Comparison of ENCODE assay signal across 10 cellular contexts in the genomic region with DNA sequence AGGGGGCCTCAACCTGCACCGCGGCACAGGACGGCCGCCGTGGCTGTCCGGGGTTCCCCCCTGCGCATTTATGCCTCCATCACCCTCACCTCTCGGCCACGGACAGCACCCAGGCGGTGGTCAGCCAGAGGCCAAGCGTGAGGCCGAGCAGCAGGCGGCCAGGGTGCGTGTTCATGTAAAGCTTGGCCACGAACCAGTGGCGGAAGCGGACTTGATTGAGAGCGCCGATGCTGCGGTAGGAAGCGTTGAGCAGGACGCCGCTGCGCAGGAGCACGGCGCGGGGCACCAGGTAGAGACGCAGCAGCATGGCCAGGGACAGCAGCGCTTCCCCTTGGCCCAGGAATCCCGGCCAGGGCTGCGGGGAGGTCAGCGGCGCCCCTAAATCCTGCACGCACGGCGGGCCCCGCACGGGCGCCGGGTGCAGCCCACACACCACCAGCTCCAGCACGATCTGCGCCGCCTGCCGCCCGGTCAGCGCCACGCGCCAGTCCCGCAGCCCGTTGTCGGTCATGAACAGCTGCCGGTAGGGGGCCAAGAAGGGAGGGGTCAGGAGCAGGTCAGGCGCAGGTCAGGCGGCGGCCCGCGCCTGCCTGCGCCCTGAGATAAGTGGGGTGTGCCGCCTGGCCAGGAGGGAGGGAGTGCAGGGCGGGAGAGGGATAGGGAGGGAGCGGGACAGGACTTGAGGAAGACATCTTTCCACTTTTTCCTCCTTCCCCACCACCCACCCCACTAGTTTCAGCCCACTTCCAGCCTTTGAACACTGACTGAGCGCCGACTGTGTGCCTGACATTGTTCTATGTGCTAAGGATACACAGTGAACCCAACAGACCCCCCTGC. TPM values are rescaled to one million over a fixed set of nuclear protein-coding genes. Genes with fewer than 3 reads are reported as not detected.
DNase-seq lines count a peak whose midpoint lies in the region; ATAC-seq and TF ChIP-seq lines count a peak whose summit lies in the region.
"Had no signal": no experiment of that assay in that cellular context is flagged by ENCODE, and none has a peak within 500 bp of the region (broad histone marks: within the 10 kb centered on the region; RNA-seq: fewer than 3 reads in every experiment).

No MANE protein-coding gene starts in this region.

- POLR2A ChIA-PET in BJ (lab: Charles Lee), result no interaction called here
- POLR2A ChIA-PET in activated CD4-positive, alpha-beta T cell treated with anti-CD3 and anti-CD28 coated beads for 36 hours (lab: Charles Lee), result no interaction called here

- H3K27ac Mint-ChIP-seq in activated T-helper 2 cell treated with anti-CD3 and anti-CD28 coated beads, Interferon-gamma antibody, Interleukin-2, Interleukin-4, amounts not matched to agents 10 μg/mL and 5 μg/mL and 100 μg/mL, durations not matched to agents 14 hours and 24 hours and 36 hours, result no peak overlapping the region
- no peak overlapping the region for H3K27ac Mint-ChIP-seq in activated CD4-positive, alpha-beta T cell treated with anti-CD3 and anti-CD28 coated beads for 36 hours

- ATAC-seq in Right ventricle myocardium superior (ENCODE audit: poor library complexity) (peak; percentile 93), HG02571 (IDR thresholded peaks at IDR 0.05; ENCODE audit: unreplicated experiment) (no peak)
- no peak for ATAC-seq in activated CD4-positive, alpha-beta T cell treated with anti-CD3 and anti-CD28 coated beads for 36 hours

- DNase-seq in BJ (ENCODE audit: low read depth), result no peak
- DNase-seq in Right ventricle myocardium superior, result peak; percentile 81
- peak in 35 of 56 donors; percentile 4 to 68 (median 30) for DNase-seq in nucleus accumbens (lab: John Stamatoyannopoulos, UW)
- DNase-seq in activated T-helper 2 cell treated with anti-CD3 and anti-CD28 coated beads, Interferon-gamma antibody, Interleukin-2, Interleukin-4, amounts not matched to agents 10 μg/mL and 5 μg/mL and 100 μg/mL, durations not matched to agents 14 hours and 24 hours and 36 hours (ENCODE audit: low spot score), result no peak
- no peak for DNase-seq in activated CD4-positive, alpha-beta T cell treated with anti-CD3 and anti-CD28 coated beads for 36 hours
- no peak for DNase-seq in NCI-H2107 (lab: John Stamatoyannopoulos, UW)
- DNase-seq: activated CD4-positive, alpha-beta T cell treated with anti-CD3 and anti-CD28 coated beads, Interleukin-2, amount 10 ng/mL, durations not matched to agents 24 days and 14 days had no signal

- no peak overlapping the region for H3K4me3 Mint-ChIP-seq in activated T-helper 2 cell treated with anti-CD3 and anti-CD28 coated beads, Interferon-gamma antibody, Interleukin-2, Interleukin-4, amounts not matched to agents 10 μg/mL and 5 μg/mL and 100 μg/mL, durations not matched to agents 14 hours and 24 hours and 36 hours (ENCODE audit: low read depth)
- H3K4me3 Mint-ChIP-seq in activated CD4-positive, alpha-beta T cell treated with anti-CD3 and anti-CD28 coated beads for 36 hours, result no peak overlapping the region
- H3K4me3 Mint-ChIP-seq: activated CD4-positive, alpha-beta T cell treated with anti-CD3 and anti-CD28 coated beads, Interleukin-2, amount 10 ng/mL, durations not matched to agents 24 days and 14 days had no signal

- no peaks in the 10 kb centered on the region for H3K36me3 ChIP-seq in BJ (ENCODE audit: control insufficient read depth, insufficient read depth, low read length)

- no peaks in the 10 kb centered on the region for H3K9me3 Mint-ChIP-seq in activated T-helper 2 cell treated with anti-CD3 and anti-CD28 coated beads, Interferon-gamma antibody, Interleukin-2, Interleukin-4, amounts not matched to agents 10 μg/mL and 5 μg/mL and 100 μg/mL, durations not matched to agents 14 hours and 24 hours and 36 hours
- no peaks in the 10 kb centered on the region for H3K9me3 Mint-ChIP-seq in activated CD4-positive, alpha-beta T cell treated with anti-CD3 and anti-CD28 coated beads for 36 hours (ENCODE audit: low read depth)

- H3K36me3 Mint-ChIP-seq in activated T-helper 2 cell treated with anti-CD3 and anti-CD28 coated beads, Interferon-gamma antibody, Interleukin-2, Interleukin-4, amounts not matched to agents 10 μg/mL and 5 μg/mL and 100 μg/mL, durations not matched to agents 14 hours and 24 hours and 36 hours (ENCODE audit: low read depth), result peaks cover 86% of the 10 kb centered on the region
- H3K36me3 Mint-ChIP-seq in activated CD4-positive, alpha-beta T cell treated with anti-CD3 and anti-CD28 coated beads for 36 hours (ENCODE audit: low read depth), result peaks cover 86% of the 10 kb centered on the region

- H3K4me3 ChIP-seq in BJ (ENCODE audit: low read depth, low read length) (no peak overlapping the region), WI38 (ENCODE audit: low read depth, low read length) (no peak overlapping the region)

- TF ChIP-seq CTCF in BJ (IDR thresholded peaks at IDR 0.05; ENCODE audit: insufficient read depth, low read depth, low read length) (peak; percentile 85), WI38 (IDR thresholded peaks at IDR 0.05; ENCODE audit: low read depth, low read length) (peak; percentile 86)

- intact Hi-C loops in Right ventricle myocardium superior (cut with DNase I), result no loop called here
- intact Hi-C loops in activated T-helper 2 cell treated with anti-CD3 and anti-CD28 coated beads, Interferon-gamma antibody, Interleukin-2, Interleukin-4, amounts not matched to agents 10 μg/mL and 5 μg/mL and 100 μg/mL, durations not matched to agents 14 hours and 24 hours and 36 hours (cut with micrococcal nuclease), result no loop called here
- intact Hi-C loops in activated CD4-positive, alpha-beta T cell treated with anti-CD3 and anti-CD28 coated beads for 36 hours (cut with DNase I, micrococcal nuclease), result no loop called here

- CTCF ChIA-PET in BJ (lab: Yijun Ruan, JAX), result interaction anchor here (0.6 to 6.1 kb wide), 20 partner anchors 9 to 1094 kb away, joined by 3 to 71 read pairs (median 4); a partner anchor contains a TSS
- CTCF ChIA-PET in activated CD4-positive, alpha-beta T cell treated with anti-CD3 and anti-CD28 coated beads for 36 hours (lab: Charles Lee), result interaction anchor here (1.7 to 5.0 kb wide), 2 partner anchors 8 to 29 kb away, joined by 7 to 55 read pairs; no protein-coding TSS in a partner anchor

- no peaks in the 10 kb centered on the region for H3K27me3 Mint-ChIP-seq in activated T-helper 2 cell treated with anti-CD3 and anti-CD28 coated beads, Interferon-gamma antibody, Interleukin-2, Interleukin-4, amounts not matched to agents 10 μg/mL and 5 μg/mL and 100 μg/mL, durations not matched to agents 14 hours and 24 hours and 36 hours (ENCODE audit: low read depth)
- H3K27me3 Mint-ChIP-seq in activated CD4-positive, alpha-beta T cell treated with anti-CD3 and anti-CD28 coated beads for 36 hours, result no peaks in the 10 kb centered on the region
- H3K27me3 Mint-ChIP-seq: activated CD4-positive, alpha-beta T cell treated with anti-CD3 and anti-CD28 coated beads, Interleukin-2, amount 10 ng/mL, durations not matched to agents 24 days and 14 days had no signal

- peaks cover 2% of the 10 kb centered on the region; the same call in 1 of the 2 replicates for H3K27me3 ChIP-seq in BJ (ENCODE audit: control insufficient read depth, insufficient read depth, low read length)

- H3K4me1 Mint-ChIP-seq in activated T-helper 2 cell treated with anti-CD3 and anti-CD28 coated beads, Interferon-gamma antibody, Interleukin-2, Interleukin-4, amounts not matched to agents 10 μg/mL and 5 μg/mL and 100 μg/mL, durations not matched to agents 14 hours and 24 hours and 36 hours (ENCODE audit: low read depth), result peaks cover 36% of the 10 kb centered on the region
- peaks cover 40% of the 10 kb centered on the region for H3K4me1 Mint-ChIP-seq in activated CD4-positive, alpha-beta T cell treated with anti-CD3 and anti-CD28 coated beads for 36 hours

RNA-seq across cellular contexts. Expression of a gene that starts 6.5 kb away (rescaled TPM):
- polyA plus RNA-seq in BJ (2011; rRNA removed), result 0.28 and 0.38 TPM in 2 replicates
- not detected in 2 replicates for polyA minus RNA-seq in BJ (2011; rRNA and poly(A)+ RNA removed)
- 0.19 TPM for total RNA-seq in Right ventricle myocardium superior
- 98.0 and 98.7 TPM in 2 replicates for total RNA-seq in activated T-helper 2 cell treated with anti-CD3 and anti-CD28 coated beads, Interferon-gamma antibody, Interleukin-2, Interleukin-4, amounts not matched to agents 10 μg/mL and 5 μg/mL and 100 μg/mL, durations not matched to agents 14 hours and 24 hours and 36 hours
- 100 to 1,000 TPM; 103 to 110 TPM for total RNA-seq in activated CD4-positive, alpha-beta T cell treated with anti-CD3 and anti-CD28 coated beads for 36 hours

RNA-seq across cellular contexts. Expression of a gene that starts 19.6 kb away (rescaled TPM):
- polyA plus RNA-seq in BJ (2011; rRNA removed), result 10.1 and 14.8 TPM in 2 replicates
- 9.7 and 12.3 TPM in 2 replicates for polyA minus RNA-seq in BJ (2011; rRNA and poly(A)+ RNA removed)
- total RNA-seq in Right ventricle myocardium superior, result 15.7 TPM
- total RNA-seq in activated T-helper 2 cell treated with anti-CD3 and anti-CD28 coated beads, Interferon-gamma antibody, Interleukin-2, Interleukin-4, amounts not matched to agents 10 μg/mL and 5 μg/mL and 100 μg/mL, durations not matched to agents 14 hours and 24 hours and 36 hours, result 69.1 and 73.1 TPM in 2 replicates
- 10 to 100 TPM; 64.4 to 65.2 TPM for total RNA-seq in activated CD4-positive, alpha-beta T cell treated with anti-CD3 and anti-CD28 coated beads for 36 hours

RNA-seq across cellular contexts. Expression of a gene that starts 27.9 kb away (rescaled TPM):
- polyA plus RNA-seq in BJ (2011; rRNA removed), result 0.40 and 0.50 TPM in 2 replicates
- polyA minus RNA-seq in BJ (2011; rRNA and poly(A)+ RNA removed), result 0.46 and 0.66 TPM in 2 replicates
- total RNA-seq in Right ventricle myocardium superior, result 0.89 TPM
- 0.14 and 0.41 TPM in 2 replicates for total RNA-seq in activated T-helper 2 cell treated with anti-CD3 and anti-CD28 coated beads, Interferon-gamma antibody, Interleukin-2, Interleukin-4, amounts not matched to agents 10 μg/mL and 5 μg/mL and 100 μg/mL, durations not matched to agents 14 hours and 24 hours and 36 hours
- total RNA-seq in activated CD4-positive, alpha-beta T cell treated with anti-CD3 and anti-CD28 coated beads for 36 hours, result 1 to 10 TPM in 1 of 2 experiments, under 1 TPM in 1; 0.86 to 1.2 TPM

RNA-seq across cellular contexts. Expression of a gene that starts 52.8 kb away (rescaled TPM):
- polyA plus RNA-seq in BJ (2011; rRNA removed), result 3.0 and 4.3 TPM in 2 replicates
- 4.3 and 5.8 TPM in 2 replicates for polyA minus RNA-seq in BJ (2011; rRNA and poly(A)+ RNA removed)
- total RNA-seq in Right ventricle myocardium superior, result 9.0 TPM
- 3.6 and 4.6 TPM in 2 replicates for total RNA-seq in activated T-helper 2 cell treated with anti-CD3 and anti-CD28 coated beads, Interferon-gamma antibody, Interleukin-2, Interleukin-4, amounts not matched to agents 10 μg/mL and 5 μg/mL and 100 μg/mL, durations not matched to agents 14 hours and 24 hours and 36 hours
- total RNA-seq in activated CD4-positive, alpha-beta T cell treated with anti-CD3 and anti-CD28 coated beads for 36 hours, result 1 to 10 TPM; 5.4 to 6.8 TPM

RNA-seq across cellular contexts. Expression of a gene that starts 58.4 kb away (rescaled TPM):
- not detected in 2 replicates for polyA plus RNA-seq in BJ (2011; rRNA removed)
- polyA minus RNA-seq in BJ (2011; rRNA and poly(A)+ RNA removed), result not detected in 2 replicates
- total RNA-seq in Right ventricle myocardium superior, result not detected
- not detected in 2 replicates for total RNA-seq in activated T-helper 2 cell treated with anti-CD3 and anti-CD28 coated beads, Interferon-gamma antibody, Interleukin-2, Interleukin-4, amounts not matched to agents 10 μg/mL and 5 μg/mL and 100 μg/mL, durations not matched to agents 14 hours and 24 hours and 36 hours
- not detected for total RNA-seq in activated CD4-positive, alpha-beta T cell treated with anti-CD3 and anti-CD28 coated beads for 36 hours
- total RNA-seq: activated CD4-positive, alpha-beta T cell treated with anti-CD3 and anti-CD28 coated beads, Interleukin-2, amount 10 ng/mL, durations not matched to agents 24 days and 14 days; HT1080 had no signal

Comparison
In these comparisons a context has a peak if more than half of its experiments do, and no peak if none do; other contexts are left out.
1. DNase-seq: peak in Right ventricle myocardium superior (single experiment) and nucleus accumbens (35 of 56); none in BJ (single experiment), activated T-helper 2 cell treated with anti-CD3 and anti-CD28 coated beads, Interferon-gamma antibody, Interleukin-2, Interleukin-4, amounts not matched to agents 10 μg/mL and 5 μg/mL and 100 μg/mL, durations not matched to agents 14 hours and 24 hours and 36 hours (single experiment), activated CD4-positive, alpha-beta T cell treated with anti-CD3 and anti-CD28 coated beads for 36 hours (single experiment) and NCI-H2107 (single experiment).
2. RNA of a gene that starts 6.5 kb away (total RNA-seq): 103 to 110 TPM in activated CD4-positive, alpha-beta T cell treated with anti-CD3 and anti-CD28 coated beads for 36 hours and 98.0 to 98.7 TPM in activated T-helper 2 cell treated with anti-CD3 and anti-CD28 coated beads, Interferon-gamma antibody, Interleukin-2, Interleukin-4, amounts not matched to agents 10 μg/mL and 5 μg/mL and 100 μg/mL, durations not matched to agents 14 hours and 24 hours and 36 hours; 0.19 TPM in Right ventricle myocardium superior (single experiment); every median in the first group is over 10 times any median in the second.